9 cellular contexts compared by ENCODE assay signal in genomic region chr1:2240251-2241156, GRCh38. TPM values are rescaled to one million over a fixed set of nuclear protein-coding genes. Genes with fewer than 3 reads are reported as not detected.
A peak's percentile ranks its signal among the peaks of the same experiment; 100 is the strongest.
DNase-seq lines count a peak whose midpoint lies in the region; ATAC-seq and TF ChIP-seq lines count a peak whose summit lies in the region.
"Had no signal": no experiment of that assay in that cellular context is flagged by ENCODE, and none has a peak within 500 bp of the region (broad histone marks: within the 10 kb centered on the region; RNA-seq: fewer than 3 reads in every experiment).

No MANE protein-coding gene starts in this region.

- H3K27me3 Mint-ChIP-seq in activated CD4-positive, alpha-beta T cell treated with anti-CD3 and anti-CD28 coated beads for 36 hours, result no peaks in the 10 kb centered on the region
- H3K27me3 Mint-ChIP-seq in mesothelial cell of epicardium (ENCODE audit: low read depth), result no peaks in the 10 kb centered on the region

- H3K9me2 ChIP-seq in OCI-LY7 (ENCODE audit: insufficient read depth, low read length), result no peaks in the 10 kb centered on the region

- H3K4me1 ChIP-seq in tibial nerve, result peaks cover under 1 to 97% (median 79%) of the 10 kb centered on the region in 4 donors
- H3K4me1 ChIP-seq in OCI-LY7 (ENCODE audit: insufficient read depth, low read length, poor library complexity, severe bottlenecking), result no peaks in the 10 kb centered on the region

- CTCF ChIA-PET in activated CD4-positive, alpha-beta T cell treated with anti-CD3 and anti-CD28 coated beads for 36 hours (lab: Charles Lee), result interaction anchor here (0.8 kb wide), 2 partner anchors 66 to 150 kb away, joined by 3 read pairs; no protein-coding TSS in a partner anchor
- CTCF ChIA-PET in OCI-LY7 (lab: Charles Lee; ENCODE audit: unreplicated experiment), result no interaction called here

- WGBS in tibial nerve, 2 donors, result 40 to 54% methylated on average over 25 to 27 of the region's 30 CpGs

- H2AFZ ChIP-seq in OCI-LY7 (ENCODE audit: low read length), result no peak overlapping the region

- H3K36me3 Mint-ChIP-seq in activated CD4-positive, alpha-beta T cell treated with anti-CD3 and anti-CD28 coated beads for 36 hours (ENCODE audit: low read depth), result peaks cover 31% of the 10 kb centered on the region
- peaks cover 2% of the 10 kb centered on the region for H3K36me3 Mint-ChIP-seq in mesothelial cell of epicardium

- H3K79me2 ChIP-seq in OCI-LY7 (ENCODE audit: insufficient read depth, low read depth, low read length), result no peaks in the 10 kb centered on the region

- H3K4me3 ChIP-seq in choroid plexus epithelial cell (ENCODE audit: low read depth, low read length) (no peak overlapping the region), tibial nerve (peak overlapping the region in 1 of 4 donors; percentile 1), OCI-LY7 (ENCODE audit: low read depth, low read length, poor library complexity, severe bottlenecking) (no peak overlapping the region), MG63 (no peak overlapping the region)

- no TSS peak for BruUV-seq in OCI-LY7 (replicated peaks; lab: Mats Ljungman, UMichigan)

- POLR2A ChIA-PET in activated CD4-positive, alpha-beta T cell treated with anti-CD3 and anti-CD28 coated beads for 36 hours (lab: Charles Lee), result interaction anchor here (1.0 kb wide), 1 partner anchor 12 kb away, joined by 3 read pairs; no protein-coding TSS in a partner anchor
- POLR2A ChIA-PET in OCI-LY7 (lab: Charles Lee), result no interaction called here

- peak; percentile 41 for ATAC-seq in activated CD4-positive, alpha-beta T cell treated with anti-CD3 and anti-CD28 coated beads for 36 hours

- H3K4me1 Mint-ChIP-seq in activated CD4-positive, alpha-beta T cell treated with anti-CD3 and anti-CD28 coated beads for 36 hours, result peaks cover 86% of the 10 kb centered on the region
- H3K4me1 Mint-ChIP-seq in mesothelial cell of epicardium, result peaks cover 38% of the 10 kb centered on the region

- DNase-seq in activated CD4-positive, alpha-beta T cell treated with anti-CD3 and anti-CD28 coated beads for 36 hours, result peak; percentile 63
- no peak for DNase-seq in activated CD4-positive, alpha-beta T cell treated with anti-CD3 and anti-CD28 coated beads for 1 hour
- peak; percentile 53 for DNase-seq in choroid plexus epithelial cell (ENCODE audit: low read depth)
- peak in 1 of 2 experiments; percentile 76 for DNase-seq in mesothelial cell of epicardium (ENCODE audit: low spot score in 2 of 2, unreplicated experiment in 2 of 2)
- peak; percentile 60 to 69 for DNase-seq in tibial nerve (ENCODE audit: low spot score in 2 of 2)
- DNase-seq in RKO (ENCODE audit: low spot score), result no peak
- no peak for DNase-seq in OCI-LY7 (ENCODE audit: low spot score)
- DNase-seq in MG63, result no peak
- DNase-seq: activated CD4-positive, CD25-positive, alpha-beta regulatory T cell had no signal

- H3K9me3 ChIP-seq in tibial nerve (no peaks in the 10 kb centered on the region), OCI-LY7 (ENCODE audit: low read length) (no peaks in the 10 kb centered on the region), MG63 (no peaks in the 10 kb centered on the region)

- H3K27me3 ChIP-seq in tibial nerve (no peaks in the 10 kb centered on the region), MG63 (no peaks in the 10 kb centered on the region)

- intact Hi-C loops in activated CD4-positive, alpha-beta T cell treated with anti-CD3 and anti-CD28 coated beads for 36 hours (cut with DNase I, micrococcal nuclease), result no loop called here
- intact Hi-C loops in OCI-LY7 (cut with micrococcal nuclease; ENCODE audit: unreplicated experiment), result no loop called here

- peak overlapping the region; percentile 87 for H3K27ac Mint-ChIP-seq in activated CD4-positive, alpha-beta T cell treated with anti-CD3 and anti-CD28 coated beads for 36 hours
- H3K27ac Mint-ChIP-seq in mesothelial cell of epicardium, result peak overlapping the region; percentile 87

- TF ChIP-seq POLR2A in tibial nerve (IDR thresholded peaks at IDR 0.05), result no peak

- no peak for TF ChIP-seq CTCF in choroid plexus epithelial cell (conservative IDR thresholded peaks at IDR 0.05; ENCODE audit: low read depth, low read length)
- no peak for TF ChIP-seq CTCF in mesothelial cell of epicardium (IDR thresholded peaks at IDR 0.05; ENCODE audit: unreplicated experiment)
- no peak for TF ChIP-seq CTCF in tibial nerve (IDR thresholded peaks at IDR 0.05)
- no peak for TF ChIP-seq CTCF in OCI-LY7 (conservative IDR thresholded peaks at IDR 0.05; ENCODE audit: low read length)

- H3K27ac ChIP-seq in tibial nerve (peak overlapping the region; percentile 16 to 92 (median 71)), OCI-LY7 (ENCODE audit: low read depth, low read length, poor library complexity, severe bottlenecking) (no peak overlapping the region)

- no peaks in the 10 kb centered on the region for H3K9me3 Mint-ChIP-seq in activated CD4-positive, alpha-beta T cell treated with anti-CD3 and anti-CD28 coated beads for 36 hours (ENCODE audit: low read depth)
- H3K9me3 Mint-ChIP-seq in mesothelial cell of epicardium, result no peaks in the 10 kb centered on the region

- H3K36me3 ChIP-seq in tibial nerve (peaks cover 0 to 5% (median 0%) of the 10 kb centered on the region in 3 donors), OCI-LY7 (ENCODE audit: insufficient read depth, low read length) (no peaks in the 10 kb centered on the region), MG63 (peaks cover 15% of the 10 kb centered on the region)

- TF ChIP-seq EP300 in tibial nerve (IDR thresholded peaks at IDR 0.05), result peak in 1 of 2 donors; percentile 39

- H3K4me2 ChIP-seq in OCI-LY7 (ENCODE audit: low read length), result no peak overlapping the region

- H4K20me1 ChIP-seq in OCI-LY7 (ENCODE audit: insufficient read depth, low read length), result peaks cover 6% of the 10 kb centered on the region

- peak overlapping the region; percentile 45 for H3K4me3 Mint-ChIP-seq in activated CD4-positive, alpha-beta T cell treated with anti-CD3 and anti-CD28 coated beads for 36 hours
- peak overlapping the region; percentile 25 for H3K4me3 Mint-ChIP-seq in mesothelial cell of epicardium

RNA-seq across cellular contexts. Expression of gene SKI, which starts 12.4 kb away (rescaled TPM):
- total RNA-seq in activated CD4-positive, alpha-beta T cell treated with anti-CD3 and anti-CD28 coated beads for 36 hours, result 10 to 100 TPM; 28.7 to 34.0 TPM
- 105 to 110 TPM (median 105 TPM) in 3 replicates for total RNA-seq in mesothelial cell of epicardium
- 100 to 1,000 TPM in 1 of 4 donors, 10 to 100 TPM in 3; 62.8 to 100 (median 72.2) TPM for total RNA-seq in tibial nerve
- total RNA-seq in OCI-LY7 (2014; rRNA removed; shearing (Covaris generic)), result 3.4 and 4.7 TPM in 2 replicates
- 10.0 and 11.7 TPM in 2 replicates for total RNA-seq in OCI-LY7 (2022)
- 7.7 and 9.2 TPM in 2 replicates for total RNA-seq in MG63 (2014; rRNA removed; shearing (Covaris generic); ENCODE audit: low replicate concordance)

RNA-seq across cellular contexts. Expression of gene FAAP20, which starts 45.9 kb away (rescaled TPM):
- 10 to 100 TPM; 69.7 to 84.4 TPM for total RNA-seq in activated CD4-positive, alpha-beta T cell treated with anti-CD3 and anti-CD28 coated beads for 36 hours
- total RNA-seq in mesothelial cell of epicardium (92.2 to 100 TPM (median 94.1 TPM) in 3 replicates), tibial nerve (10 to 100 TPM; 32.8 to 60.9 (median 47.3) TPM), OCI-LY7 (2022) (55.4 and 55.7 TPM in 2 replicates)
- total RNA-seq in OCI-LY7 (2014; rRNA removed; shearing (Covaris generic)), result 25.7 and 47.4 TPM in 2 replicates
- total RNA-seq in MG63 (2014; rRNA removed; shearing (Covaris generic); ENCODE audit: low replicate concordance), result 30.4 and 75.0 TPM in 2 replicates

Comparison
In these comparisons a context has a peak if more than half of its experiments do, and no peak if none do; other contexts are left out.
1. DNase-seq: peak in activated CD4-positive, alpha-beta T cell treated with anti-CD3 and anti-CD28 coated beads for 36 hours (single experiment), choroid plexus epithelial cell (single experiment) and tibial nerve (2 of 2); none in activated CD4-positive, alpha-beta T cell treated with anti-CD3 and anti-CD28 coated beads for 1 hour (single experiment), RKO (single experiment), OCI-LY7 (single experiment) and MG63 (single experiment).